ENCODE assay signal across 27 cellular contexts in the genomic region with DNA sequence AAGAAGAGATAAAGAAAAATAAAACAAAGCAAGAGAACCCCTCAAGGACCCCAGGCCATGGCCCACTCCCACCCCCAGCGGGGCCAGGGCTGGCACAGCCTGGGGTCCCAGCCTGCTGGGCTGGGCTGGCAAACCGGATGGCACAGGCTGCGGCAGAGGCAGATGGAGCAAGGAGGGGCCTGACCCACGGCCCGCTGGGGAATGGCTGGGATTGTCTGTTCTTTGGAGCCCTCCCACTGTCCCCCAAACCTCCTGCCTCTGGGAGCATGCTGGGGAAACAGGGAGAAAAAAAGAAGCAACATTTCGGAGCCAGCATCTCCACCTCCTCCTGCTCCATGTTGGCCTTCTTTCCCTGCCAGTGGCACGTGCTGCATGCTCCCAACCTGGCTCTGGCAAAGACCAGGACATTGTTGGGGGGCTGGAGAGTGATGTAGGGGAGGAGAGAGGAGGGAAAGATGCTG. TPM values are rescaled to one million over a fixed set of nuclear protein-coding genes. Genes with fewer than 3 reads are reported as not detected.
"Had no signal": no experiment of that assay in that cellular context is flagged by ENCODE, and none has a peak within 500 bp of the region (broad histone marks: within the 10 kb centered on the region; RNA-seq: fewer than 3 reads in every experiment).

No MANE protein-coding gene starts in this region.

- H3K36me3 ChIP-seq: gastrocnemius medialis, left ventricle myocardium inferior, tibial artery had no signal

- DNase-seq: activated CD4-positive, alpha-beta T cell treated with anti-CD3 and anti-CD28 coated beads, Interleukin-2, amount 50 U/mL, for 48 hours; activated CD8-positive, alpha-beta memory T cell treated with anti-CD3 and anti-CD28 coated beads, Interleukin-2, amount 50 U/mL, for 48 hours; activated naive CD4-positive, alpha-beta T cell treated with anti-CD3 and anti-CD28 coated beads for 36 hours; activated naive CD8-positive, alpha-beta T cell treated with anti-CD3 and anti-CD28 coated beads, Interleukin-2, amount 10 ng/mL, durations not matched to agents 7 days and 5 days; activated T-cell treated with anti-CD3 and anti-CD28 coated beads, Interleukin-2, amount 50 U/mL, for 4 hours; amniotic stem cell; dermis blood vessel endothelial cell; effector CD8-positive, alpha-beta T cell; gastrocnemius medialis; hippocampal formation; left ventricle myocardium inferior; midbrain; natural killer cell; nucleus accumbens; right cardiac atrium; stimulated activated CD4-positive, alpha-beta T cell treated with anti-CD3 and anti-CD28 coated beads, Interleukin-4, amount 100 ng/mL, for 4 hours; T1000; tibial artery had no signal

- H3K79me2 ChIP-seq: parathyroid adenoma had no signal

- H3K4me1 ChIP-seq: gastrocnemius medialis, left ventricle myocardium inferior, parathyroid adenoma, tibial artery had no signal

- H3K27ac ChIP-seq: gastrocnemius medialis, left ventricle myocardium inferior, parathyroid adenoma, tibial artery had no signal

- H3K27ac Mint-ChIP-seq: activated naive CD4-positive, alpha-beta T cell treated with anti-CD3 and anti-CD28 coated beads for 36 hours; activated naive CD8-positive, alpha-beta T cell treated with anti-CD3 and anti-CD28 coated beads, Interleukin-2, amount 10 ng/mL, durations not matched to agents 7 days and 5 days; activated T-helper 2 cell treated with anti-CD3 and anti-CD28 coated beads, Interferon-gamma antibody, Interleukin-2, Interleukin-4, amounts not matched to agents 10 μg/mL and 5 μg/mL and 100 μg/mL, durations not matched to agents 14 hours and 24 hours and 36 hours; natural killer cell; stimulated activated naive CD8-positive, alpha-beta T cell treated with anti-CD3 and anti-CD28 coated beads, Interleukin-15, Interleukin-2, amounts not matched to agents 100 ng/mL and 50 ng/mL, for 24 hours had no signal

- H2AFZ ChIP-seq: parathyroid adenoma had no signal

- FAIRE-seq: endothelial cell of umbilical vein, urothelium cell line had no signal

- H3K9me3 ChIP-seq: gastrocnemius medialis, left ventricle myocardium inferior, tibial artery had no signal

- H3K9me3 Mint-ChIP-seq: activated naive CD4-positive, alpha-beta T cell treated with anti-CD3 and anti-CD28 coated beads for 36 hours; activated naive CD8-positive, alpha-beta T cell treated with anti-CD3 and anti-CD28 coated beads, Interleukin-2, amount 10 ng/mL, durations not matched to agents 7 days and 5 days; activated T-cell treated with anti-CD3 and anti-CD28 coated beads, Interleukin-2, amount 50 U/mL, for 4 hours; activated T-helper 2 cell treated with anti-CD3 and anti-CD28 coated beads, Interferon-gamma antibody, Interleukin-2, Interleukin-4, amounts not matched to agents 10 μg/mL and 5 μg/mL and 100 μg/mL, durations not matched to agents 14 hours and 24 hours and 36 hours; natural killer cell; stimulated activated naive CD8-positive, alpha-beta T cell treated with anti-CD3 and anti-CD28 coated beads, Interleukin-15, Interleukin-2, amounts not matched to agents 100 ng/mL and 50 ng/mL, for 24 hours; WTC11 had no signal

- H3K36me3 Mint-ChIP-seq: activated naive CD8-positive, alpha-beta T cell treated with anti-CD3 and anti-CD28 coated beads, Interleukin-2, amount 10 ng/mL, durations not matched to agents 7 days and 5 days; natural killer cell; WTC11 had no signal

- H3K4me3 Mint-ChIP-seq: activated naive CD4-positive, alpha-beta T cell treated with anti-CD3 and anti-CD28 coated beads for 36 hours; activated naive CD8-positive, alpha-beta T cell treated with anti-CD3 and anti-CD28 coated beads, Interleukin-2, amount 10 ng/mL, durations not matched to agents 7 days and 5 days; activated T-cell treated with anti-CD3 and anti-CD28 coated beads, Interleukin-2, amount 50 U/mL, for 4 hours; natural killer cell; stimulated activated naive CD8-positive, alpha-beta T cell treated with anti-CD3 and anti-CD28 coated beads, Interleukin-15, Interleukin-2, amounts not matched to agents 100 ng/mL and 50 ng/mL, for 24 hours; WTC11 had no signal

- ATAC-seq: activated T-cell treated with anti-CD3 and anti-CD28 coated beads, Interleukin-2, amount 50 U/mL, for 4 hours; esophagus mucosa; gastrocnemius medialis; WTC11 had no signal

- H3K4me3 ChIP-seq: gastrocnemius medialis, left ventricle myocardium inferior, tibial artery had no signal

- H3K9ac ChIP-seq: parathyroid adenoma had no signal

- H3K4me1 Mint-ChIP-seq: activated naive CD8-positive, alpha-beta T cell treated with anti-CD3 and anti-CD28 coated beads, Interleukin-2, amount 10 ng/mL, durations not matched to agents 7 days and 5 days; natural killer cell had no signal

RNA-seq across cellular contexts. Expression of gene LHX1, which starts 37.1 kb away (rescaled TPM):
- total RNA-seq: activated naive CD4-positive, alpha-beta T cell treated with anti-CD3 and anti-CD28 coated beads for 36 hours; activated naive CD8-positive, alpha-beta T cell treated with anti-CD3 and anti-CD28 coated beads, Interleukin-2, amount 10 ng/mL, durations not matched to agents 7 days and 5 days; activated T-cell treated with anti-CD3 and anti-CD28 coated beads, Interleukin-2, amount 50 U/mL, for 4 hours; endothelial cell of umbilical vein; esophagus mucosa; gastrocnemius medialis; left ventricle myocardium inferior; lung microvascular endothelial cell; natural killer cell; pulmonary artery endothelial cell; right cardiac atrium had no signal
- polyA plus RNA-seq: endothelial cell of umbilical vein, right cardiac atrium had no signal
